Comparison of ENCODE assay signal across 29 cellular contexts in the genomic region with DNA sequence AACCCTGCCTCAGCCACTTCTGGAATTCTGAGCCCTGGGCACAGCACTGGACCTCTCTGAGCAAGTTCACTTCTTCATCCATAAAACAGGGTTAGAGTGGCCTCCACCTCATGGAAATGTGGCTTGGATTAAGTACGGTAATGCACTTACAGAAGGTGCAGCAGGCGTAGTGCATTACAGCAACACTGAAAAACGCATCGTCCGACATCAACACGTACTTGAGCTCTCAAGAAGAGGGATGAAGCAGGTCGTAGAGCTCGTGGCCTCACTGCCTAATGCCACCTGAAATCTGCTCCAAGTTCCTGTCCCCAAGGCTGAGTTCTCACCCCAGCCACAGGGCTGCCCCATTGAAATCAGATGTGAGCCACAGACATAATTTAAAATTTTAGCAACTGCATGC.
"Had no signal": no experiment of that assay in that cellular context is flagged by ENCODE, and none has a peak within 500 bp of the region (broad histone marks: within the 10 kb centered on the region; RNA-seq: fewer than 3 reads in every experiment).

No MANE protein-coding gene starts in this region.

- H3K4me3 Mint-ChIP-seq: effector memory CD8-positive, alpha-beta T cell; endodermal cell had no signal

- H3K9me3 Mint-ChIP-seq: effector memory CD8-positive, alpha-beta T cell had no signal

- H3K4me3 ChIP-seq: coronary artery, dorsolateral prefrontal cortex, esophagus squamous epithelium, gastrocnemius medialis, heart right ventricle, left lung, lower lobe of right lung, mucosa of descending colon had no signal

- FAIRE-seq: colon, endometrium, islet of Langerhans, keratinocyte had no signal

- H3K4me1 ChIP-seq: esophagus squamous epithelium, gastrocnemius medialis, heart right ventricle, left lung, lower lobe of right lung had no signal

- H3K36me3 Mint-ChIP-seq: naive B cell had no signal

- H3K9me3 ChIP-seq: esophagus squamous epithelium, gastrocnemius medialis, heart right ventricle, left lung, lower lobe of right lung, mucosa of descending colon had no signal

- H3K27me3 ChIP-seq: dorsolateral prefrontal cortex, gastrocnemius medialis, left lung had no signal

- H3K36me3 ChIP-seq: esophagus squamous epithelium, gastrocnemius medialis, heart right ventricle, left lung, lower lobe of right lung had no signal

- H3K27ac ChIP-seq: coronary artery, dorsolateral prefrontal cortex, epithelial cell of prostate, esophagus squamous epithelium, gastrocnemius medialis, heart right ventricle, left lung, lower lobe of right lung had no signal

- H3K4me1 Mint-ChIP-seq: naive B cell had no signal

- ATAC-seq: effector memory CD8-positive, alpha-beta T cell; esophagus mucosa; gastrocnemius medialis; heart right ventricle; left cardiac atrium; left lung; left ventricle myocardium superior; lower lobe of right lung; mucosa of descending colon had no signal

- DNase-seq: dermis blood vessel endothelial cell; dorsolateral prefrontal cortex; effector CD8-positive, alpha-beta T cell; effector memory CD8-positive, alpha-beta T cell; endodermal cell; erythroblast; esophagus squamous epithelium; foreskin fibroblast; foreskin melanocyte; gastrocnemius medialis; glutamatergic neuron; head of caudate nucleus; heart right ventricle; hippocampal formation; left cardiac atrium; left lung; left ventricle myocardium superior; lower lobe of right lung; mesenchymal stem cell; midbrain; mucosa of descending colon; naive B cell had no signal

- H3K27ac Mint-ChIP-seq: effector memory CD8-positive, alpha-beta T cell; naive B cell had no signal
